Comparison of ENCODE assay signal across 8 cellular contexts in genomic region chr1:156502749-156503671, GRCh38. TPM values are rescaled to one million over a fixed set of nuclear protein-coding genes. Genes with fewer than 3 reads are reported as not detected.
DNase-seq lines count a peak whose midpoint lies in the region; ATAC-seq, FAIRE-seq and TF ChIP-seq lines count a peak whose summit lies in the region.

No MANE protein-coding gene starts in this region.

- no peaks in the 10 kb centered on the region for H3K27me3 Mint-ChIP-seq in T-cell

- H3K36me3 ChIP-seq in mesendoderm (ENCODE audit: control insufficient read depth, insufficient read depth, low read length) (no peaks in the 10 kb centered on the region), transverse colon (no peaks in the 10 kb centered on the region)

- H2AK5ac ChIP-seq in mesendoderm (ENCODE audit: low read length) = peak overlapping the region; percentile 82

- H3K27me3 ChIP-seq in mesendoderm (ENCODE audit: insufficient read depth, low read length, poor library complexity) = no peaks in the 10 kb centered on the region
- no peaks in the 10 kb centered on the region for H3K27me3 ChIP-seq in transverse colon

- intact Hi-C loops in transverse colon (cut with DNase I; ENCODE audit: low total_unique reads) = no loop called here

- no peak overlapping the region for H3K4me3 ChIP-seq in A549
- peak overlapping the region; percentile 36 for H3K4me3 ChIP-seq in epithelial cell of esophagus (ENCODE audit: low read length)
- H3K4me3 ChIP-seq in mesendoderm (ENCODE audit: low read length) = no peak overlapping the region
- peak overlapping the region in 1 of 4 donors; percentile 7 for H3K4me3 ChIP-seq in transverse colon

- H3K27ac ChIP-seq in A549 (peak overlapping the region; percentile 98 to 100), mesendoderm (ENCODE audit: low read depth, low read length) (peak overlapping the region; percentile 79), transverse colon (peak overlapping the region; percentile 99 to 100 (median 100))

- CTCF ChIA-PET in A549 (lab: Yijun Ruan, JAX) = interaction anchor here (0.7 to 31.7 kb wide), 13 partner anchors 17 to 1541 kb away, joined by 3 to 474 read pairs (median 8); partner anchors contain the start of gene TTC24
- CTCF ChIA-PET in T-cell (lab: Charles Lee) = interaction anchor here in 1 of 2 donors (0.6 to 5.4 kb wide), 3 partner anchors 14 to 283 kb away, joined by 4 to 51 read pairs (median 31); no protein-coding TSS in a partner anchor

- no peak for TF ChIP-seq POLR2A in A549 (IDR thresholded peaks at IDR 0.05; ENCODE audit: low read length)
- TF ChIP-seq POLR2A in transverse colon (IDR thresholded peaks at IDR 0.05) = peak; percentile 49

- H2BK5ac ChIP-seq in mesendoderm (ENCODE audit: low read length) = peak overlapping the region; percentile 52

- in situ Hi-C loops in transverse colon (cut with MboI; ENCODE audit: low pct_ligation_motif_present in 1 of 4, low pct_unique_long_range_greater_than_20kb in 1 of 4, low sequenced_read_pairs in 3 of 4) = loop anchor here in 1 of 4 donors (5.0 kb wide), 1 partner anchor 46 kb away; no protein-coding TSS in a partner anchor

- POLR2A ChIA-PET in A549 (lab: Yijun Ruan, JAX) = interaction anchor here (0.6 to 8.6 kb wide), 12 partner anchors 13 to 93 kb away, joined by 3 to 130 read pairs (median 4); partner anchors contain the start of gene NAXE
- POLR2A ChIA-PET in T-cell (lab: Charles Lee) = no interaction called here

- peaks cover 54 to 73% (median 70%) of the 10 kb centered on the region in 3 donors for H3K4me1 Mint-ChIP-seq in T-cell

- no peak overlapping the region for H4K5ac ChIP-seq in mesendoderm (ENCODE audit: low read length)

- H3K79me1 ChIP-seq in mesendoderm (ENCODE audit: low read length) = peaks cover 5% of the 10 kb centered on the region

- no peak overlapping the region for H3K23ac ChIP-seq in mesendoderm (ENCODE audit: low read length)

- no peak for TF ChIP-seq RAD21 in A549 (conservative IDR thresholded peaks at IDR 0.05 in 1 of 2, IDR thresholded peaks at IDR 0.05 in 1 of 2)

- TF ChIP-seq CTCF in A549 (IDR thresholded peaks at IDR 0.05) (no peak), epithelial cell of esophagus (IDR thresholded peaks at IDR 0.05; ENCODE audit: insufficient read depth, low read depth, low read length, missing control alignments) (no peak), transverse colon (IDR thresholded peaks at IDR 0.05) (no peak)

- peak overlapping the region; percentile 88 for H3K18ac ChIP-seq in mesendoderm (ENCODE audit: low read length)

- WGBS in A549 (ENCODE audit: missing lambda C conversion rate) = 7% methylated on average over 12 of the region's 12 CpGs
- WGBS in mesendoderm (ENCODE audit: extremely low coverage, insufficient coverage, low lambda C conversion rate) = no CpG with 5 or more reads among the region's 12 CpGs
- 15 to 33% methylated on average over 4 to 12 of the region's 12 CpGs for WGBS in transverse colon (ENCODE audit: low coverage in 1 of 2), 2 donors

- peak overlapping the region; percentile 17 to 90 (median 82) for H3K4me3 Mint-ChIP-seq in T-cell

- H3K4me1 ChIP-seq in A549 (peaks cover 59% of the 10 kb centered on the region), mesendoderm (ENCODE audit: control insufficient read depth, low read depth, low read length) (peaks cover 25% of the 10 kb centered on the region), transverse colon (peaks cover 44 to 67% (median 56%) of the 10 kb centered on the region in 4 donors)

- TF ChIP-seq EP300 in A549 (IDR thresholded peaks at IDR 0.05) (peak in 1 of 2 experiments; percentile 42; a peak in 1 of 5 replicates), transverse colon (IDR thresholded peaks at IDR 0.05; ENCODE audit: low read depth) (peak; percentile 86)

- peak overlapping the region; percentile 97 to 99 for H3K27ac Mint-ChIP-seq in T-cell

- DNase-seq in A549 (ENCODE audit: low read depth in 1 of 2, low spot score in 1 of 2) (peak; percentile 96), HCEC 1CT (peak; percentile 95), T-cell (no peak), epithelial cell of esophagus (ENCODE audit: low read depth) (peak; percentile 96), mesendoderm (peak; percentile 99), transverse colon (peak; percentile 74)
- DNase-seq in activated CD4-positive, alpha-beta T cell treated with anti-CD3 and anti-CD28 coated beads, Interleukin-2, amount 50 U/mL, for 1 hour = no peak

- peak; percentile 43 for FAIRE-seq in A549 (lab: Jason Lieb, UNC)

- no peaks in the 10 kb centered on the region for H3K9me3 Mint-ChIP-seq in T-cell

- peak overlapping the region; percentile 93 for H3K4ac ChIP-seq in mesendoderm (ENCODE audit: low read depth, low read length)

- H3K9me3 ChIP-seq in A549 (no peaks in the 10 kb centered on the region), transverse colon (no peaks in the 10 kb centered on the region)

- H3K79me2 ChIP-seq in mesendoderm (ENCODE audit: control insufficient read depth, insufficient read depth, low read length) = peaks cover 14% of the 10 kb centered on the region

- peak overlapping the region; percentile 84 for H3K56ac ChIP-seq in mesendoderm (ENCODE audit: low read length)

- no peaks in the 10 kb centered on the region for H3K36me3 Mint-ChIP-seq in T-cell

- ATAC-seq in A549 (peak; percentile 23 to 53; a peak in 5 of 6 replicates), T-cell (replicated peaks in 1 of 4) (no peak), GM19395 (IDR thresholded peaks at IDR 0.05; ENCODE audit: unreplicated experiment) (no peak)

- peak overlapping the region; percentile 45 for H2BK120ac ChIP-seq in mesendoderm (ENCODE audit: low read depth, low read length)

- peak overlapping the region; percentile 41 for H3K9ac ChIP-seq in mesendoderm (ENCODE audit: low read length)

- no peak overlapping the region for H2BK15ac ChIP-seq in mesendoderm (replicated peaks; ENCODE audit: low read depth)

- no peak overlapping the region for H4K8ac ChIP-seq in mesendoderm (ENCODE audit: low read depth, low read length)

- peak overlapping the region; percentile 69 for H3K4me2 ChIP-seq in A549
- H3K4me2 ChIP-seq in mesendoderm (ENCODE audit: low read length) = no peak overlapping the region

TF ChIP-seq in A549, 52 proteins besides CTCF, POLR2A, EP300 and RAD21 (continues in another document):
- peak; percentile 67 for TF ChIP-seq ATOH8 (CRISPR knock-in tag; IDR thresholded peaks at IDR 0.05; ENCODE audit: low read depth)
- no peak for TF ChIP-seq BHLHE40 (IDR thresholded peaks at IDR 0.05; ENCODE audit: low read depth, low read length)
- peak; percentile 28; the same call in 1 of the 2 replicates for TF ChIP-seq EHF (CRISPR knock-in tag; IDR thresholded peaks at IDR 0.05)
- TF ChIP-seq MAX (IDR thresholded peaks at IDR 0.05) = peak; percentile 91
- TF ChIP-seq FOXS1 (CRISPR knock-in tag; IDR thresholded peaks at IDR 0.05) = no peak; the same call in none of the 2 replicates
- TF ChIP-seq CBX2 (IDR thresholded peaks at IDR 0.05; ENCODE audit: borderline replicate concordance, low read depth) = no peak
- no peak for TF ChIP-seq MYC (IDR thresholded peaks at IDR 0.05; ENCODE audit: borderline replicate concordance, low read length)
- TF ChIP-seq HES2 (IDR thresholded peaks at IDR 0.05) = no peak
- TF ChIP-seq HOXB13 (CRISPR knock-in tag; IDR thresholded peaks at IDR 0.05; ENCODE audit: low read depth) = peak; percentile 95
- TF ChIP-seq FOSL2 (IDR thresholded peaks at IDR 0.05) = peak; percentile 60; the same call in 1 of the 2 replicates
- peak; percentile 96 for TF ChIP-seq FOSL2 (CRISPR knock-in tag; IDR thresholded peaks at IDR 0.05)
- no peak for TF ChIP-seq FOSB (CRISPR knock-in tag; IDR thresholded peaks at IDR 0.05)
- peak; percentile 53; the same call in 1 of the 2 replicates for TF ChIP-seq HOXB5 (CRISPR knock-in tag; IDR thresholded peaks at IDR 0.05)
- TF ChIP-seq HEYL (CRISPR knock-in tag; IDR thresholded peaks at IDR 0.05) = peak; percentile 80; the same call in 1 of the 2 replicates
- TF ChIP-seq TP53 (CRISPR knock-in tag; IDR thresholded peaks at IDR 0.05) = peak; percentile 70; the same call in 1 of the 2 replicates
- no peak; the same call in 1 of the 2 replicates for TF ChIP-seq GATA3 (IDR thresholded peaks at IDR 0.05; ENCODE audit: borderline replicate concordance)
- no peak; the same call in 2 of the 3 replicates for TF ChIP-seq SMC3 (IDR thresholded peaks at IDR 0.05)
- no peak; the same call in 1 of the 2 replicates for TF ChIP-seq RFX5 (IDR thresholded peaks at IDR 0.05)
- no peak for TF ChIP-seq EHMT2 (IDR thresholded peaks at IDR 0.05; ENCODE audit: low read depth)
- peak; percentile 73; the same call in 1 of the 2 replicates for TF ChIP-seq ZNF302 (CRISPR knock-in tag; IDR thresholded peaks at IDR 0.05)
- no peak for TF ChIP-seq ZFP36 (IDR thresholded peaks at IDR 0.05; ENCODE audit: borderline replicate concordance, partially characterized antibody)
- TF ChIP-seq NPAS2 (CRISPR knock-in tag; IDR thresholded peaks at IDR 0.05; ENCODE audit: borderline replicate concordance) = no peak
- TF ChIP-seq JUN (IDR thresholded peaks at IDR 0.05) = peak in 1 of 2 experiments; percentile 23; a peak in 2 of 5 replicates
- no peak for TF ChIP-seq SREBF2 (IDR thresholded peaks at IDR 0.05)

RNA-seq across cellular contexts. Expression of gene MEF2D, which starts 2.4 kb away (rescaled TPM):
- polyA plus RNA-seq in A549 (2011; rRNA removed) (16.8 and 20.8 TPM in 2 replicates), A549 (2017; fragmentation: RNase III; extraction: RNeasy Plus Mini Kit Qiagen cat#74134 plus additional on column Dnase treatment) (20.7 to 23.4 TPM (median 22.8 TPM) in 3 replicates)
- polyA plus RNA-seq in A549 (2012; cell fraction: cytosol; rRNA removed) = 24.1 and 35.9 TPM in 2 replicates
- polyA plus RNA-seq in A549 (2012; cell fraction: nucleus; rRNA removed) = 93.8 and 94.5 TPM in 2 replicates
- 22.8 and 26.8 TPM in 2 replicates for polyA minus RNA-seq in A549 (2011; rRNA and poly(A)+ RNA removed)
- total RNA-seq in T-cell (100 to 1,000 TPM in 2 of 5 donors, 10 to 100 TPM in 3; 60.7 to 133 (median 79.3) TPM), transverse colon (100 to 1,000 TPM in 1 of 4 donors, 10 to 100 TPM in 3; 26.1 to 200 (median 85.7) TPM)
- polyA plus RNA-seq in mesendoderm (2013, experiment 1 of 2) = 11.7 TPM
- 11.4 TPM for polyA plus RNA-seq in mesendoderm (2013, experiment 2 of 2)

Comparison
In these comparisons a context has a peak if more than half of its experiments do, and no peak if none do; other contexts are left out.
1. ATAC-seq: peak in A549 (2 of 2); none in T-cell (0 of 4) and GM19395 (single experiment).
2. DNase-seq: peak in A549 (2 of 2), HCEC 1CT (single experiment), epithelial cell of esophagus (single experiment), mesendoderm (single experiment) and transverse colon (single experiment); none in T-cell (0 of 34) and activated CD4-positive, alpha-beta T cell treated with anti-CD3 and anti-CD28 coated beads, Interleukin-2, amount 50 U/mL, for 1 hour (single experiment).
3. Peak in every context shown above with its lines, with median percentiles within 50 percentile points of each other: H3K27ac ChIP-seq.